Comparison of ENCODE assay signal across 9 cellular contexts in genomic region chr9:133115604-133116345, GRCh38. TPM values are rescaled to one million over a fixed set of nuclear protein-coding genes. Genes with fewer than 3 reads are reported as not detected.
A peak's percentile ranks its signal among the peaks of the same experiment; 100 is the strongest.
DNase-seq lines count a peak whose midpoint lies in the region; ATAC-seq lines count a peak whose summit lies in the region.
"Had no signal": no experiment of that assay in that cellular context is flagged by ENCODE, and none has a peak within 500 bp of the region (broad histone marks: within the 10 kb centered on the region; RNA-seq: fewer than 3 reads in every experiment).

No MANE protein-coding gene starts in this region.

- H3K4me3 ChIP-seq in CD4-positive, CD25-positive, alpha-beta regulatory T cell (ENCODE audit: low read depth, low read length): no peak overlapping the region
- H3K4me3 ChIP-seq in mucosa of stomach (ENCODE audit: low read length): no peak overlapping the region

- H3K9ac ChIP-seq in mucosa of stomach (ENCODE audit: low read length): peak overlapping the region; percentile 11

- H3K27me3 Mint-ChIP-seq in CD4-positive, CD25-positive, alpha-beta regulatory T cell: no peaks in the 10 kb centered on the region

- no peaks in the 10 kb centered on the region for H3K9me3 ChIP-seq in CD4-positive, CD25-positive, alpha-beta regulatory T cell (ENCODE audit: control insufficient read depth in 2 of 2, low read length in 2 of 2)
- no peaks in the 10 kb centered on the region for H3K9me3 ChIP-seq in mucosa of stomach (ENCODE audit: control insufficient read depth, low read length)

- peak; percentile 51 to 90 (median 63) for DNase-seq in CD4-positive, CD25-positive, alpha-beta regulatory T cell
- no peak for DNase-seq in activated naive CD4-positive, alpha-beta T cell treated with anti-CD3 and anti-CD28 coated beads, Interleukin-2, amount 50 U/mL, for 72 hours (ENCODE audit: low spot score in 2 of 2)
- DNase-seq in T-helper 9 cell (no peak), NCI-H187 (lab: John Stamatoyannopoulos, UW) (no peak)
- no peak for DNase-seq in central memory CD4-positive, alpha-beta T cell

- peak overlapping the region; percentile 74 to 87 (median 80) for H3K4me3 Mint-ChIP-seq in CD4-positive, CD25-positive, alpha-beta regulatory T cell

- H3K4me1 ChIP-seq in CD4-positive, CD25-positive, alpha-beta regulatory T cell (ENCODE audit: control insufficient read depth, insufficient read depth, low read length, poor library complexity, severe bottlenecking): peaks cover 85% of the 10 kb centered on the region
- H3K4me1 ChIP-seq in mucosa of stomach (ENCODE audit: control insufficient read depth, insufficient read depth, low read length): peaks cover 73% of the 10 kb centered on the region

- peaks cover 0 to 79% (median 19%) of the 10 kb centered on the region in 4 donors for H3K4me1 Mint-ChIP-seq in CD4-positive, CD25-positive, alpha-beta regulatory T cell

- H3K36me3 Mint-ChIP-seq in CD4-positive, CD25-positive, alpha-beta regulatory T cell: no peaks in the 10 kb centered on the region
- H3K36me3 Mint-ChIP-seq in activated naive CD4-positive, alpha-beta T cell treated with anti-CD3 and anti-CD28 coated beads, Interleukin-2, amount 50 U/mL, for 72 hours: no peaks in the 10 kb centered on the region

- H3K27ac Mint-ChIP-seq in CD4-positive, CD25-positive, alpha-beta regulatory T cell: peak overlapping the region; percentile 32 to 95 (median 93)
- H3K27ac Mint-ChIP-seq in activated naive CD4-positive, alpha-beta T cell treated with anti-CD3 and anti-CD28 coated beads, Interleukin-2, amount 50 U/mL, for 72 hours: peak overlapping the region; percentile 82 to 85

- peak; percentile 90 to 93 for ATAC-seq in CD4-positive, CD25-positive, alpha-beta regulatory T cell (ENCODE audit: low read depth in 2 of 2)
- ATAC-seq in GM19438 (IDR thresholded peaks at IDR 0.05; ENCODE audit: low read depth, unreplicated experiment) (peak; percentile 65), HG03521 (IDR thresholded peaks at IDR 0.05; ENCODE audit: unreplicated experiment) (peak; percentile 59)
- peak; percentile 82 to 90 for ATAC-seq in activated naive CD4-positive, alpha-beta T cell treated with anti-CD3 and anti-CD28 coated beads, Interleukin-2, amount 50 U/mL, for 72 hours
- ATAC-seq: HCT116 had no signal

- H3K9me3 Mint-ChIP-seq in CD4-positive, CD25-positive, alpha-beta regulatory T cell: no peaks in the 10 kb centered on the region
- H3K9me3 Mint-ChIP-seq in activated naive CD4-positive, alpha-beta T cell treated with anti-CD3 and anti-CD28 coated beads, Interleukin-2, amount 50 U/mL, for 72 hours: no peaks in the 10 kb centered on the region

- H3K36me3 ChIP-seq in CD4-positive, CD25-positive, alpha-beta regulatory T cell (ENCODE audit: control insufficient read depth, insufficient read depth, low read length): peaks cover 13% of the 10 kb centered on the region
- no peaks in the 10 kb centered on the region for H3K36me3 ChIP-seq in mucosa of stomach (ENCODE audit: control insufficient read depth, insufficient read depth, low read length)

- peak overlapping the region; percentile 77 for H3K27ac ChIP-seq in CD4-positive, CD25-positive, alpha-beta regulatory T cell (ENCODE audit: insufficient read depth, low read length, poor library complexity, severe bottlenecking)

- H3K27me3 ChIP-seq in CD4-positive, CD25-positive, alpha-beta regulatory T cell (ENCODE audit: control insufficient read depth, insufficient read depth, low read length): no peaks in the 10 kb centered on the region
- H3K27me3 ChIP-seq in mucosa of stomach (ENCODE audit: control insufficient read depth, insufficient read depth, low read length): no peaks in the 10 kb centered on the region

RNA-seq across cellular contexts. Expression of gene RALGDS, which starts 5.3 kb away (rescaled TPM):
- 228 TPM for total RNA-seq in CD4-positive, CD25-positive, alpha-beta regulatory T cell
- 10 to 100 TPM; 34.6 to 64.2 (median 49.2) TPM for polyA plus RNA-seq in CD4-positive, CD25-positive, alpha-beta regulatory T cell
- total RNA-seq in activated naive CD4-positive, alpha-beta T cell treated with anti-CD3 and anti-CD28 coated beads, Interleukin-2, amount 50 U/mL, for 72 hours: 10 to 100 TPM; 45.3 to 77.0 TPM

RNA-seq across cellular contexts. Expression of gene GBGT1, which starts 47.9 kb away (rescaled TPM):
- total RNA-seq in CD4-positive, CD25-positive, alpha-beta regulatory T cell: 1.5 TPM
- polyA plus RNA-seq in CD4-positive, CD25-positive, alpha-beta regulatory T cell: 1 to 10 TPM in 1 of 4 donors, under 1 TPM in 1, not detected in 2; 0.67 to 1.6 TPM
- total RNA-seq in activated naive CD4-positive, alpha-beta T cell treated with anti-CD3 and anti-CD28 coated beads, Interleukin-2, amount 50 U/mL, for 72 hours: 1 to 10 TPM; 3.1 to 7.3 TPM

RNA-seq across cellular contexts. Expression of gene CEL, which starts 54.0 kb away (rescaled TPM):
- 0.37 TPM for total RNA-seq in CD4-positive, CD25-positive, alpha-beta regulatory T cell
- not detected for polyA plus RNA-seq in CD4-positive, CD25-positive, alpha-beta regulatory T cell
- 1 to 10 TPM; 2.4 to 9.3 TPM for total RNA-seq in activated naive CD4-positive, alpha-beta T cell treated with anti-CD3 and anti-CD28 coated beads, Interleukin-2, amount 50 U/mL, for 72 hours

Comparison
In these comparisons a context has a peak if more than half of its experiments do, and no peak if none do; other contexts are left out.
1. DNase-seq: peak in CD4-positive, CD25-positive, alpha-beta regulatory T cell (3 of 3); none in activated naive CD4-positive, alpha-beta T cell treated with anti-CD3 and anti-CD28 coated beads, Interleukin-2, amount 50 U/mL, for 72 hours (0 of 2), T-helper 9 cell (single experiment), NCI-H187 (0 of 2) and central memory CD4-positive, alpha-beta T cell (single experiment).
2. Peak in every context shown above with its lines, with median percentiles within 50 percentile points of each other: ATAC-seq.